8 cellular contexts compared by ENCODE assay signal in genomic region chr15:82750831-82751181, GRCh38. TPM values are rescaled to one million over a fixed set of nuclear protein-coding genes. Genes with fewer than 3 reads are reported as not detected.
DNase-seq lines count a peak whose midpoint lies in the region; ATAC-seq, FAIRE-seq and TF ChIP-seq lines count a peak whose summit lies in the region.

No MANE protein-coding gene starts in this region.

- no peaks in the 10 kb centered on the region for H3K9me1 ChIP-seq in keratinocyte (ENCODE audit: control insufficient read depth, extremely low read depth, insufficient read depth, low read length)

- H3K36me3 ChIP-seq in astrocyte (ENCODE audit: insufficient read depth, low read length) (peaks cover 13% of the 10 kb centered on the region), keratinocyte (ENCODE audit: control insufficient read depth in 2 of 2, extremely low read depth in 1 of 2, insufficient read depth in 2 of 2, low read length in 2 of 2) (peaks cover 11 to 17% of the 10 kb centered on the region in 2 experiments), stomach (peaks cover 14 to 38% (median 33%) of the 10 kb centered on the region in 4 donors)

- ATAC-seq in GM21619 (IDR thresholded peaks at IDR 0.05; ENCODE audit: unreplicated experiment), result peak; percentile 30

- DNase-seq in GM12864 (ENCODE audit: low read depth), result no peak
- DNase-seq in Jurkat, Clone E6-1 (ENCODE audit: low read depth, low spot score), result no peak
- no peak for DNase-seq in astrocyte (ENCODE audit: low read depth)
- DNase-seq in keratinocyte (ENCODE audit: low read depth, low spot score), result no peak
- no peak for DNase-seq in stomach
- DNase-seq in T-helper 9 cell, result no peak
- DNase-seq in Kasumi-1 (lab: John Stamatoyannopoulos, UW), result no peak

- H3K9ac ChIP-seq in astrocyte (ENCODE audit: low read length) (peak overlapping the region; percentile 95), keratinocyte (ENCODE audit: control insufficient read depth, extremely low read depth, insufficient read depth, low read length) (peak overlapping the region; percentile 91)

- H3K4me3 Mint-ChIP-seq in astrocyte (ENCODE audit: unreplicated experiment), result peak overlapping the region; percentile 100

- no peaks in the 10 kb centered on the region for H3K9me3 ChIP-seq in astrocyte (ENCODE audit: insufficient read depth, low read depth, low read length)
- no peaks in the 10 kb centered on the region for H3K9me3 ChIP-seq in keratinocyte (ENCODE audit: control insufficient read depth, low read depth, low read length)
- no peaks in the 10 kb centered on the region for H3K9me3 ChIP-seq in stomach

- intact Hi-C loops in stomach (cut with DNase I; ENCODE audit: low total_unique reads), result no loop called here

- H4K20me1 ChIP-seq in astrocyte (ENCODE audit: insufficient read depth, low read length) (peaks cover 41% of the 10 kb centered on the region), keratinocyte (ENCODE audit: control insufficient read depth, extremely low read depth, insufficient read depth, low read length) (peaks cover 3% of the 10 kb centered on the region)

- no peak for TF ChIP-seq EP300 in stomach (IDR thresholded peaks at IDR 0.05)

- H3K9me3 Mint-ChIP-seq in astrocyte (ENCODE audit: unreplicated experiment), result no peaks in the 10 kb centered on the region

- H3K4me1 Mint-ChIP-seq in astrocyte (ENCODE audit: low read depth, unreplicated experiment), result peaks cover 14% of the 10 kb centered on the region

- H3K27ac ChIP-seq in astrocyte (ENCODE audit: low read depth, low read length) (peak overlapping the region; percentile 93), keratinocyte (ENCODE audit: control insufficient read depth, insufficient read depth, low read length) (peak overlapping the region; percentile 78), stomach (peak overlapping the region in 4 of 5 donors; percentile 86 to 93 (median 90))

- peak overlapping the region; percentile 94 for H3K4me2 ChIP-seq in astrocyte (ENCODE audit: low read length)
- H3K4me2 ChIP-seq in keratinocyte (ENCODE audit: control insufficient read depth, extremely low read depth, insufficient read depth, low read depth, low read length), result peak overlapping the region; percentile 95

- H3K4me3 ChIP-seq in GM12864 (ENCODE audit: low read depth, low read length) (peak overlapping the region; percentile 89), astrocyte (ENCODE audit: insufficient read depth, low read depth, low read length) (peak overlapping the region; percentile 93), keratinocyte (ENCODE audit: control insufficient read depth in 2 of 3, extremely low read depth in 1 of 3, insufficient read depth in 2 of 3, low read depth in 1 of 3, low read length in 3 of 3) (peak overlapping the region; percentile 60 to 76 (median 74)), stomach (peak overlapping the region; percentile 63 to 95 (median 88))
- H3K4me3 ChIP-seq in Jurkat, Clone E6-1 (ENCODE audit: low read length), result peak overlapping the region; percentile 97

- H3K4me1 ChIP-seq in astrocyte (ENCODE audit: insufficient read depth, low read length), result peaks cover 8% of the 10 kb centered on the region
- peaks cover 22% of the 10 kb centered on the region for H3K4me1 ChIP-seq in keratinocyte (ENCODE audit: control insufficient read depth, extremely low read depth, insufficient read depth, low read length)
- H3K4me1 ChIP-seq in stomach, result peaks cover 17 to 37% (median 29%) of the 10 kb centered on the region in 4 donors

- TF ChIP-seq CTCF in GM12864 (IDR thresholded peaks at IDR 0.05; ENCODE audit: low read depth, low read length, missing control alignments), result no peak
- TF ChIP-seq CTCF in astrocyte (IDR thresholded peaks at IDR 0.05; ENCODE audit: insufficient read depth, low read depth, low read length), result no peak
- TF ChIP-seq CTCF in keratinocyte (optimal IDR thresholded peaks at IDR 0.05 in 1 of 3, IDR thresholded peaks at IDR 0.05 in 1 of 3, conservative IDR thresholded peaks at IDR 0.05 in 1 of 3; ENCODE audit: extremely low read depth in 1 of 3, insufficient read depth in 2 of 3, low read length in 3 of 3), result peak in 1 of 3 experiments; percentile 21
- peak in 1 of 7 experiments; percentile 13 for TF ChIP-seq CTCF in stomach (IDR thresholded peaks at IDR 0.05)

- H3K27me3 Mint-ChIP-seq in astrocyte (ENCODE audit: low read depth, unreplicated experiment), result no peaks in the 10 kb centered on the region

- H3K79me2 ChIP-seq in astrocyte (ENCODE audit: insufficient read depth, low read length), result peaks cover 54% of the 10 kb centered on the region
- peaks cover 51% of the 10 kb centered on the region for H3K79me2 ChIP-seq in keratinocyte (ENCODE audit: control insufficient read depth, insufficient read depth, low read length)

- no peaks in the 10 kb centered on the region for H3K27me3 ChIP-seq in astrocyte (ENCODE audit: insufficient read depth, low read length)
- H3K27me3 ChIP-seq in keratinocyte (ENCODE audit: control insufficient read depth, extremely low read depth, insufficient read depth, low read length), result no peaks in the 10 kb centered on the region
- no peaks in the 10 kb centered on the region for H3K27me3 ChIP-seq in stomach

- peak overlapping the region; percentile 100 for H3K27ac Mint-ChIP-seq in astrocyte (ENCODE audit: unreplicated experiment)

- peaks cover 3% of the 10 kb centered on the region for H3K36me3 Mint-ChIP-seq in astrocyte (ENCODE audit: low read depth, unreplicated experiment)

- no peak for TF ChIP-seq POLR2A in stomach (IDR thresholded peaks at IDR 0.05)

- dilution Hi-C loops in keratinocyte (cut with MboI; ENCODE audit: extremely low pct_ligation_motif_present, low sequenced_read_pairs), result no loop called here

- 0 to 4% (median 1%) methylated on average over 8 of the region's 8 CpGs for WGBS in stomach, 5 donors

- no peak for FAIRE-seq in astrocyte (lab: Jason Lieb, UNC)
- no peak for FAIRE-seq in keratinocyte (lab: Jason Lieb, UNC)

- peak overlapping the region; percentile 83 for H2AFZ ChIP-seq in astrocyte (ENCODE audit: low read depth, low read length)
- peak overlapping the region; percentile 76 for H2AFZ ChIP-seq in keratinocyte (ENCODE audit: control insufficient read depth, low read length)

RNA-seq across cellular contexts. Expression of gene AP3B2, which starts 41.1 kb away (rescaled TPM):
- 9.2 TPM for polyA plus RNA-seq in Jurkat, Clone E6-1 (2012; ENCODE audit: insufficient read depth, insufficient read length)
- 7.2 and 11.5 TPM in 2 replicates for total RNA-seq in astrocyte
- polyA plus RNA-seq in keratinocyte, result 0.25 to 0.41 TPM (median 0.31 TPM) in 3 replicates
- polyA plus RNA-seq in keratinocyte (2011; ENCODE audit: low read depth), result 0.40 TPM
- polyA plus RNA-seq in keratinocyte (2011; cell fraction: cytosol; rRNA removed), result 0.38 and 0.46 TPM in 2 replicates
- 2.1 and 3.7 TPM in 2 replicates for polyA plus RNA-seq in keratinocyte (2011; cell fraction: nucleus; rRNA removed)
- polyA plus RNA-seq in keratinocyte (2012; ENCODE audit: low replicate concordance), result 0.14 and 0.25 TPM in 2 replicates
- 0.36 TPM in 1 of 3 replicates, not detected in the others for polyA minus RNA-seq in keratinocyte
- polyA minus RNA-seq in keratinocyte (2011; cell fraction: cytosol; rRNA and poly(A)+ RNA removed), result not detected
- polyA minus RNA-seq in keratinocyte (2011; cell fraction: nucleus; rRNA and poly(A)+ RNA removed), result 1.1 and 1.4 TPM in 2 replicates
- total RNA-seq in stomach, result 1 to 10 TPM in 3 of 5 donors, under 1 TPM in 1, not detected in 1; 0.29 to 8.0 (median 2.5) TPM
- 1 to 10 TPM; 1.4 to 2.6 (median 1.7) TPM for polyA plus RNA-seq in stomach

RNA-seq across cellular contexts. Expression of gene FSD2, which starts 55.1 kb away (rescaled TPM):
- not detected for polyA plus RNA-seq in Jurkat, Clone E6-1 (2012; ENCODE audit: insufficient read depth, insufficient read length)
- total RNA-seq in astrocyte (0.09 TPM in 1 of 2 replicates, not detected in the other), stomach (under 1 TPM in 1 of 5 donors, not detected in 4; under 0.01 TPM)
- polyA plus RNA-seq in keratinocyte (not detected in 3 replicates), stomach (under 1 TPM in 1 of 3 donors, not detected in 2; 0.03 TPM)
- polyA plus RNA-seq in keratinocyte (2011; ENCODE audit: low read depth), result not detected
- not detected in 2 replicates for polyA plus RNA-seq in keratinocyte (2011; cell fraction: cytosol; rRNA removed)
- not detected in 2 replicates for polyA plus RNA-seq in keratinocyte (2011; cell fraction: nucleus; rRNA removed)
- polyA plus RNA-seq in keratinocyte (2012; ENCODE audit: low replicate concordance), result 0.01 and 0.10 TPM in 2 replicates
- not detected in 3 replicates for polyA minus RNA-seq in keratinocyte
- polyA minus RNA-seq in keratinocyte (2011; cell fraction: cytosol; rRNA and poly(A)+ RNA removed), result not detected
- not detected in 2 replicates for polyA minus RNA-seq in keratinocyte (2011; cell fraction: nucleus; rRNA and poly(A)+ RNA removed)

RNA-seq across cellular contexts. Expression of gene WHAMM, which starts 58.6 kb away (rescaled TPM):
- 9.3 TPM for polyA plus RNA-seq in Jurkat, Clone E6-1 (2012; ENCODE audit: insufficient read depth, insufficient read length)
- total RNA-seq in astrocyte (8.3 and 9.4 TPM in 2 replicates), stomach (10 to 100 TPM in 2 of 5 donors, 1 to 10 TPM in 3; 6.2 to 44.6 (median 9.3) TPM)
- polyA plus RNA-seq in keratinocyte (3.6 to 6.0 TPM (median 4.7 TPM) in 3 replicates), stomach (1 to 10 TPM; 3.6 to 4.1 (median 3.8) TPM)
- polyA plus RNA-seq in keratinocyte (2011; ENCODE audit: low read depth), result 42.0 TPM
- polyA plus RNA-seq in keratinocyte (2011; cell fraction: cytosol; rRNA removed), result 4.4 and 4.5 TPM in 2 replicates
- polyA plus RNA-seq in keratinocyte (2011; cell fraction: nucleus; rRNA removed), result 8.7 and 9.3 TPM in 2 replicates
- 4.8 and 7.2 TPM in 2 replicates for polyA plus RNA-seq in keratinocyte (2012; ENCODE audit: low replicate concordance)
- polyA minus RNA-seq in keratinocyte, result 1.7 to 2.9 TPM (median 2.2 TPM) in 3 replicates
- polyA minus RNA-seq in keratinocyte (2011; cell fraction: cytosol; rRNA and poly(A)+ RNA removed), result 2.1 TPM
- 2.5 and 2.9 TPM in 2 replicates for polyA minus RNA-seq in keratinocyte (2011; cell fraction: nucleus; rRNA and poly(A)+ RNA removed)
